12 cellular contexts compared by ENCODE assay signal in the genomic region with DNA sequence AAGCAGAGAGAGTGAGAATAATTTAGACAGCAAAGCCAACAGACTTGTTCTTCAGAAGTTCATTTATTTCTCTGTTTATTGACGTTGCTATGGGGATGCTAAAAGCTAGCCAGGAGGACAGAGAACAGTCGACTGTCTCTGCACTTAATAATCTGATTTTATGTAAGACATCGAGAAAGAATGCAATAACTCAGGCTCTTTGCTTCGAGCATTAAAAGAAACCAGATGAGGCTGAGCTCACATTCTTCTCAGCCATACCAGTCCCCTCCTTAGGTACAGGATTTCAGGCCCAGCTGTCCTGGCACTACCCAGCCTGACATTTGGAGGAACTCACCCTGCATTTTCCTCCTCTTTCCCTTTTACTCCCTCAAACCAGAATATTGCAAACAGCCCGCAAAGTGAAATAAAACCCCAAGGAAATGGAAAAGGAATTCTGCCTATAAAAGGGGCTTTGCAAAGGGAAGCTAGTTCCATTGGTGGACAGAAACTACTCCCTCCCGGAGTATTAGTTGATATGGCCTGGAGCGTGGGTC. TPM values are rescaled to one million over a fixed set of nuclear protein-coding genes. Genes with fewer than 3 reads are reported as not detected.
DNase-seq lines count a peak whose midpoint lies in the region; ATAC-seq and TF ChIP-seq lines count a peak whose summit lies in the region.
"Had no signal": no experiment of that assay in that cellular context is flagged by ENCODE, and none has a peak within 500 bp of the region (broad histone marks: within the 10 kb centered on the region; RNA-seq: fewer than 3 reads in every experiment).

No MANE protein-coding gene starts in this region.

- DNase-seq in DMS 273 (lab: John Stamatoyannopoulos, UW; ENCODE audit: unreplicated experiment): peak; percentile 43
- no peak for DNase-seq in DMS 273 treated with DMSO at 0.1 percent for 48 hours (lab: John Stamatoyannopoulos, UW)
- peak; percentile 38 for DNase-seq in medulla oblongata (ENCODE audit: extremely low spot score)
- DNase-seq in type B pancreatic cell (ENCODE audit: extremely low spot score, unreplicated experiment): no peak
- DNase-seq in activated CD4-positive, alpha-beta memory T cell treated with anti-CD3 and anti-CD28 coated beads, Interleukin-2, amount 10 ng/mL, durations not matched to agents 7 days and 5 days: no peak
- no peak for DNase-seq in NCI-H187 treated with DMSO at 0.1 percent for 48 hours (lab: John Stamatoyannopoulos, UW)
- DNase-seq: naive B cell had no signal

- CTCF ChIA-PET in activated CD4-positive, alpha-beta memory T cell treated with anti-CD3 and anti-CD28 coated beads, Interleukin-2, amount 10 ng/mL, durations not matched to agents 7 days and 5 days (lab: Charles Lee): no interaction called here

- no peaks in the 10 kb centered on the region for H3K9me3 Mint-ChIP-seq in type B pancreatic cell
- peaks cover 6% of the 10 kb centered on the region for H3K9me3 Mint-ChIP-seq in activated CD4-positive, alpha-beta memory T cell treated with anti-CD3 and anti-CD28 coated beads, Interleukin-2, amount 10 ng/mL, durations not matched to agents 7 days and 5 days
- H3K9me3 Mint-ChIP-seq: activated naive CD4-positive, alpha-beta T cell treated with anti-CD3 and anti-CD28 coated beads, Interleukin-2, amount 50 U/mL, for 24 hours had no signal

- H3K36me3 Mint-ChIP-seq in type B pancreatic cell: no peaks in the 10 kb centered on the region
- H3K36me3 Mint-ChIP-seq in activated CD4-positive, alpha-beta memory T cell treated with anti-CD3 and anti-CD28 coated beads, Interleukin-2, amount 10 ng/mL, durations not matched to agents 7 days and 5 days (ENCODE audit: low read depth): no peaks in the 10 kb centered on the region
- H3K36me3 Mint-ChIP-seq: activated naive CD4-positive, alpha-beta T cell treated with anti-CD3 and anti-CD28 coated beads, Interleukin-2, amount 50 U/mL, for 24 hours; naive B cell; stimulated activated memory B cell treated with anti-CD40 and anti-IgM and Interleukin-4, amounts not matched to agents 10 μg/mL and 1 μg/mL and 100 μg/mL, for 72 hours had no signal

- ATAC-seq in HG02973 (IDR thresholded peaks at IDR 0.05; ENCODE audit: unreplicated experiment): no peak
- ATAC-seq: stimulated activated memory B cell treated with anti-CD40 and anti-IgM and Interleukin-4, amounts not matched to agents 10 μg/mL and 1 μg/mL and 100 μg/mL, for 72 hours had no signal

- peak overlapping the region; percentile 40 for H3K4me3 Mint-ChIP-seq in type B pancreatic cell
- no peak overlapping the region for H3K4me3 Mint-ChIP-seq in activated CD4-positive, alpha-beta memory T cell treated with anti-CD3 and anti-CD28 coated beads, Interleukin-2, amount 10 ng/mL, durations not matched to agents 7 days and 5 days
- H3K4me3 Mint-ChIP-seq: activated naive CD4-positive, alpha-beta T cell treated with anti-CD3 and anti-CD28 coated beads, Interleukin-2, amount 50 U/mL, for 24 hours; stimulated activated memory B cell treated with anti-CD40 and anti-IgM and Interleukin-4, amounts not matched to agents 10 μg/mL and 1 μg/mL and 100 μg/mL, for 72 hours had no signal

- H3K4me1 Mint-ChIP-seq in type B pancreatic cell (ENCODE audit: unreplicated experiment): peaks cover 21% of the 10 kb centered on the region
- no peaks in the 10 kb centered on the region for H3K4me1 Mint-ChIP-seq in activated CD4-positive, alpha-beta memory T cell treated with anti-CD3 and anti-CD28 coated beads, Interleukin-2, amount 10 ng/mL, durations not matched to agents 7 days and 5 days
- H3K4me1 Mint-ChIP-seq: activated naive CD4-positive, alpha-beta T cell treated with anti-CD3 and anti-CD28 coated beads, Interleukin-2, amount 50 U/mL, for 24 hours; naive B cell; stimulated activated memory B cell treated with anti-CD40 and anti-IgM and Interleukin-4, amounts not matched to agents 10 μg/mL and 1 μg/mL and 100 μg/mL, for 72 hours had no signal

- peak overlapping the region; percentile 71 for H3K27ac Mint-ChIP-seq in type B pancreatic cell
- H3K27ac Mint-ChIP-seq in activated CD4-positive, alpha-beta memory T cell treated with anti-CD3 and anti-CD28 coated beads, Interleukin-2, amount 10 ng/mL, durations not matched to agents 7 days and 5 days: no peak overlapping the region
- H3K27ac Mint-ChIP-seq: activated naive CD4-positive, alpha-beta T cell treated with anti-CD3 and anti-CD28 coated beads, Interleukin-2, amount 50 U/mL, for 24 hours; stimulated activated memory B cell treated with anti-CD40 and anti-IgM and Interleukin-4, amounts not matched to agents 10 μg/mL and 1 μg/mL and 100 μg/mL, for 72 hours had no signal

- H3K27me3 Mint-ChIP-seq in type B pancreatic cell: peaks cover 8% of the 10 kb centered on the region
- no peaks in the 10 kb centered on the region for H3K27me3 Mint-ChIP-seq in activated CD4-positive, alpha-beta memory T cell treated with anti-CD3 and anti-CD28 coated beads, Interleukin-2, amount 10 ng/mL, durations not matched to agents 7 days and 5 days
- H3K27me3 Mint-ChIP-seq: activated naive CD4-positive, alpha-beta T cell treated with anti-CD3 and anti-CD28 coated beads, Interleukin-2, amount 50 U/mL, for 24 hours; stimulated activated memory B cell treated with anti-CD40 and anti-IgM and Interleukin-4, amounts not matched to agents 10 μg/mL and 1 μg/mL and 100 μg/mL, for 72 hours had no signal

- TF ChIP-seq CTCF in type B pancreatic cell (conservative IDR thresholded peaks at IDR 0.05): no peak

- POLR2A ChIA-PET in activated CD4-positive, alpha-beta memory T cell treated with anti-CD3 and anti-CD28 coated beads, Interleukin-2, amount 10 ng/mL, durations not matched to agents 7 days and 5 days (lab: Charles Lee): no interaction called here

- H3K27ac ChIP-seq in cingulate gyrus (ENCODE audit: low read depth, low read length): peak overlapping the region; percentile 48
- H3K27ac ChIP-seq: 22Rv1 had no signal

RNA-seq across cellular contexts. Expression of gene DPYSL3, which starts 44.5 kb away (rescaled TPM):
- 11.9 and 36.0 TPM in 2 replicates for total RNA-seq in type B pancreatic cell (ENCODE audit: low replicate concordance)
- total RNA-seq in activated CD4-positive, alpha-beta memory T cell treated with anti-CD3 and anti-CD28 coated beads, Interleukin-2, amount 10 ng/mL, durations not matched to agents 7 days and 5 days: not detected

Comparison
In these comparisons a context has a peak if more than half of its experiments do, and no peak if none do; other contexts are left out.
1. DNase-seq: peak in DMS 273 (single experiment) and medulla oblongata (single experiment); none in DMS 273 treated with DMSO at 0.1 percent for 48 hours (single experiment), type B pancreatic cell (single experiment), activated CD4-positive, alpha-beta memory T cell treated with anti-CD3 and anti-CD28 coated beads, Interleukin-2, amount 10 ng/mL, durations not matched to agents 7 days and 5 days (single experiment) and NCI-H187 treated with DMSO at 0.1 percent for 48 hours (single experiment).
2. RNA of gene DPYSL3, which starts 44.5 kb away (total RNA-seq): 11.9 to 36.0 TPM in type B pancreatic cell; not detected in activated CD4-positive, alpha-beta memory T cell treated with anti-CD3 and anti-CD28 coated beads, Interleukin-2, amount 10 ng/mL, durations not matched to agents 7 days and 5 days; every median in the first group is over 10 times any median in the second.